7 cellular contexts compared by ENCODE assay signal in genomic region chr1:146987502-146987901, GRCh38. TPM values are rescaled to one million over a fixed set of nuclear protein-coding genes. Genes with fewer than 3 reads are reported as not detected.
DNase-seq lines count a peak whose midpoint lies in the region; ATAC-seq and TF ChIP-seq lines count a peak whose summit lies in the region.
"Not testable (repeated sequence)": the region's sequence is repeated elsewhere in the genome, so short reads cannot be mapped to it uniquely, and the experiment has no call there.

No MANE protein-coding gene starts in this region.

- not testable (repeated sequence) for TF ChIP-seq CTCF in HEK293 (tag by site-specific recombination; IDR thresholded peaks at IDR 0.05); activated CD8-positive, alpha-beta T cell treated with anti-CD3 and anti-CD28 coated beads for 36 hours (IDR thresholded peaks at IDR 0.05); endothelial cell (IDR thresholded peaks at IDR 0.05; ENCODE audit: unreplicated experiment)

- DNase-seq in T-helper 17 cell; activated CD8-positive, alpha-beta T cell treated with anti-CD3 and anti-CD28 coated beads for 36 hours; activated T-helper 1 cell treated with anti-CD3 and anti-CD28 coated beads, Interleukin-12 subunit alpha, Interleukin-12 subunit beta, Interleukin-2, Interleukin-4 antibody, amounts not matched to agents 30 ng/mL and 10 ng/mL and 1 ng/mL, durations not matched to agents 14 hours and 24 hours and 36 hours (ENCODE audit: low spot score); endothelial cell (ENCODE audit: low spot score); stimulated activated naive B cell treated with anti-CD40 and anti-IgM and Interleukin-4, amounts not matched to agents 10 μg/mL and 1 μg/mL and 100 μg/mL, for 72 hours: not testable (repeated sequence)
- DNase-seq in activated CD4-positive, alpha-beta T cell treated with anti-CD3 and anti-CD28 coated beads, Interleukin-2, amount 10 ng/mL, durations not matched to agents 24 days and 14 days, result peak; percentile 56

- intact Hi-C loops in activated CD4-positive, alpha-beta T cell treated with anti-CD3 and anti-CD28 coated beads, Interleukin-2, amount 10 ng/mL, durations not matched to agents 24 days and 14 days (cut with micrococcal nuclease); activated CD8-positive, alpha-beta T cell treated with anti-CD3 and anti-CD28 coated beads for 36 hours (cut with micrococcal nuclease); activated T-helper 1 cell treated with anti-CD3 and anti-CD28 coated beads, Interleukin-12 subunit alpha, Interleukin-12 subunit beta, Interleukin-2, Interleukin-4 antibody, amounts not matched to agents 30 ng/mL and 10 ng/mL and 1 ng/mL, durations not matched to agents 14 hours and 24 hours and 36 hours (cut with micrococcal nuclease): not testable (repeated sequence)

- H3K27ac ChIP-seq in HEK293 (ENCODE audit: extremely low read depth, low read depth, low read length), result not testable (repeated sequence)

- POLR2A ChIA-PET in HEK293 (lab: Yijun Ruan, JAX); activated CD8-positive, alpha-beta T cell treated with anti-CD3 and anti-CD28 coated beads for 36 hours (lab: Charles Lee): not testable (repeated sequence)

- ATAC-seq in T-helper 17 cell; activated CD8-positive, alpha-beta T cell treated with anti-CD3 and anti-CD28 coated beads for 36 hours; stimulated activated naive B cell treated with anti-CD40 and anti-IgM and Interleukin-4, amounts not matched to agents 10 μg/mL and 1 μg/mL and 100 μg/mL, for 72 hours (replicated peaks): not testable (repeated sequence)

- not testable (repeated sequence) for H3K4me1 Mint-ChIP-seq in T-helper 17 cell; activated CD4-positive, alpha-beta T cell treated with anti-CD3 and anti-CD28 coated beads, Interleukin-2, amount 10 ng/mL, durations not matched to agents 24 days and 14 days; activated CD8-positive, alpha-beta T cell treated with anti-CD3 and anti-CD28 coated beads for 36 hours (ENCODE audit: low read depth); activated T-helper 1 cell treated with anti-CD3 and anti-CD28 coated beads, Interleukin-12 subunit alpha, Interleukin-12 subunit beta, Interleukin-2, Interleukin-4 antibody, amounts not matched to agents 30 ng/mL and 10 ng/mL and 1 ng/mL, durations not matched to agents 14 hours and 24 hours and 36 hours (ENCODE audit: low read depth); endothelial cell (ENCODE audit: unreplicated experiment); stimulated activated naive B cell treated with anti-CD40 and anti-IgM and Interleukin-4, amounts not matched to agents 10 μg/mL and 1 μg/mL and 100 μg/mL, for 72 hours

- H3K4me3 Mint-ChIP-seq in T-helper 17 cell; activated CD4-positive, alpha-beta T cell treated with anti-CD3 and anti-CD28 coated beads, Interleukin-2, amount 10 ng/mL, durations not matched to agents 24 days and 14 days; activated CD8-positive, alpha-beta T cell treated with anti-CD3 and anti-CD28 coated beads for 36 hours; activated T-helper 1 cell treated with anti-CD3 and anti-CD28 coated beads, Interleukin-12 subunit alpha, Interleukin-12 subunit beta, Interleukin-2, Interleukin-4 antibody, amounts not matched to agents 30 ng/mL and 10 ng/mL and 1 ng/mL, durations not matched to agents 14 hours and 24 hours and 36 hours; stimulated activated naive B cell treated with anti-CD40 and anti-IgM and Interleukin-4, amounts not matched to agents 10 μg/mL and 1 μg/mL and 100 μg/mL, for 72 hours: not testable (repeated sequence)
- H3K4me3 Mint-ChIP-seq in endothelial cell (ENCODE audit: unreplicated experiment), result peak overlapping the region; percentile 82

- peaks cover 3 to 22% of the 10 kb centered on the region in 2 experiments; a peak in 2 of 3 replicates for H3K36me3 ChIP-seq in HEK293 (ENCODE audit: control insufficient read depth in 2 of 2, insufficient read depth in 1 of 2, low read length in 2 of 2)

- H3K9me3 ChIP-seq in HEK293 (ENCODE audit: control insufficient read depth, insufficient read depth, low read depth, low read length); T-helper 17 cell (ENCODE audit: control insufficient read depth, low read length, poor library complexity, severe bottlenecking): not testable (repeated sequence)

- not testable (repeated sequence) for H3K27me3 Mint-ChIP-seq in T-helper 17 cell; activated CD4-positive, alpha-beta T cell treated with anti-CD3 and anti-CD28 coated beads, Interleukin-2, amount 10 ng/mL, durations not matched to agents 24 days and 14 days; activated CD8-positive, alpha-beta T cell treated with anti-CD3 and anti-CD28 coated beads for 36 hours; activated T-helper 1 cell treated with anti-CD3 and anti-CD28 coated beads, Interleukin-12 subunit alpha, Interleukin-12 subunit beta, Interleukin-2, Interleukin-4 antibody, amounts not matched to agents 30 ng/mL and 10 ng/mL and 1 ng/mL, durations not matched to agents 14 hours and 24 hours and 36 hours (ENCODE audit: insufficient read depth); endothelial cell (ENCODE audit: unreplicated experiment); stimulated activated naive B cell treated with anti-CD40 and anti-IgM and Interleukin-4, amounts not matched to agents 10 μg/mL and 1 μg/mL and 100 μg/mL, for 72 hours

- not testable (repeated sequence) for H3K9me3 Mint-ChIP-seq in activated CD4-positive, alpha-beta T cell treated with anti-CD3 and anti-CD28 coated beads, Interleukin-2, amount 10 ng/mL, durations not matched to agents 24 days and 14 days; activated CD8-positive, alpha-beta T cell treated with anti-CD3 and anti-CD28 coated beads for 36 hours; activated T-helper 1 cell treated with anti-CD3 and anti-CD28 coated beads, Interleukin-12 subunit alpha, Interleukin-12 subunit beta, Interleukin-2, Interleukin-4 antibody, amounts not matched to agents 30 ng/mL and 10 ng/mL and 1 ng/mL, durations not matched to agents 14 hours and 24 hours and 36 hours; endothelial cell (ENCODE audit: unreplicated experiment); stimulated activated naive B cell treated with anti-CD40 and anti-IgM and Interleukin-4, amounts not matched to agents 10 μg/mL and 1 μg/mL and 100 μg/mL, for 72 hours

- H3K27ac Mint-ChIP-seq in T-helper 17 cell (peak overlapping the region; percentile 57), endothelial cell (ENCODE audit: unreplicated experiment) (peak overlapping the region; percentile 16)
- peak overlapping the region; percentile 2 for H3K27ac Mint-ChIP-seq in activated CD4-positive, alpha-beta T cell treated with anti-CD3 and anti-CD28 coated beads, Interleukin-2, amount 10 ng/mL, durations not matched to agents 24 days and 14 days
- peak overlapping the region; percentile 36 for H3K27ac Mint-ChIP-seq in activated CD8-positive, alpha-beta T cell treated with anti-CD3 and anti-CD28 coated beads for 36 hours
- peak overlapping the region; percentile 3 for H3K27ac Mint-ChIP-seq in activated T-helper 1 cell treated with anti-CD3 and anti-CD28 coated beads, Interleukin-12 subunit alpha, Interleukin-12 subunit beta, Interleukin-2, Interleukin-4 antibody, amounts not matched to agents 30 ng/mL and 10 ng/mL and 1 ng/mL, durations not matched to agents 14 hours and 24 hours and 36 hours
- peak overlapping the region; percentile 2 for H3K27ac Mint-ChIP-seq in stimulated activated naive B cell treated with anti-CD40 and anti-IgM and Interleukin-4, amounts not matched to agents 10 μg/mL and 1 μg/mL and 100 μg/mL, for 72 hours

- H3K4me3 ChIP-seq in HEK293 (ENCODE audit: low read depth, low read length), result not testable (repeated sequence)

- not testable (repeated sequence) for H3K36me3 Mint-ChIP-seq in T-helper 17 cell (ENCODE audit: low read depth); activated CD8-positive, alpha-beta T cell treated with anti-CD3 and anti-CD28 coated beads for 36 hours (ENCODE audit: low read depth); activated T-helper 1 cell treated with anti-CD3 and anti-CD28 coated beads, Interleukin-12 subunit alpha, Interleukin-12 subunit beta, Interleukin-2, Interleukin-4 antibody, amounts not matched to agents 30 ng/mL and 10 ng/mL and 1 ng/mL, durations not matched to agents 14 hours and 24 hours and 36 hours (ENCODE audit: low read depth); endothelial cell (ENCODE audit: low read depth, unreplicated experiment)
- peaks cover 12% of the 10 kb centered on the region for H3K36me3 Mint-ChIP-seq in activated CD4-positive, alpha-beta T cell treated with anti-CD3 and anti-CD28 coated beads, Interleukin-2, amount 10 ng/mL, durations not matched to agents 24 days and 14 days (ENCODE audit: low read depth)
- H3K36me3 Mint-ChIP-seq in stimulated activated naive B cell treated with anti-CD40 and anti-IgM and Interleukin-4, amounts not matched to agents 10 μg/mL and 1 μg/mL and 100 μg/mL, for 72 hours, result peaks cover 10 to 15% of the 10 kb centered on the region in 2 donors

- CTCF ChIA-PET in HEK293 (lab: Yijun Ruan, JAX); activated CD8-positive, alpha-beta T cell treated with anti-CD3 and anti-CD28 coated beads for 36 hours (lab: Charles Lee): not testable (repeated sequence)

- not testable (repeated sequence) for H3K4me1 ChIP-seq in HEK293 (ENCODE audit: control insufficient read depth, insufficient read depth, low read length)

RNA-seq across cellular contexts. Expression of gene NBPF12, which starts 49.4 kb away (rescaled TPM):
- total RNA-seq in T-helper 17 cell (10 to 100 TPM; 22.7 to 28.0 TPM), endothelial cell (ENCODE audit: unreplicated experiment) (13.7 TPM)
- 13.0 and 14.2 TPM in 2 replicates for total RNA-seq in activated CD4-positive, alpha-beta T cell treated with anti-CD3 and anti-CD28 coated beads, Interleukin-2, amount 10 ng/mL, durations not matched to agents 24 days and 14 days
- total RNA-seq in activated CD8-positive, alpha-beta T cell treated with anti-CD3 and anti-CD28 coated beads for 36 hours, result 1 to 10 TPM; 5.9 to 6.4 TPM
- 15.3 TPM in 2 replicates for total RNA-seq in activated T-helper 1 cell treated with anti-CD3 and anti-CD28 coated beads, Interleukin-12 subunit alpha, Interleukin-12 subunit beta, Interleukin-2, Interleukin-4 antibody, amounts not matched to agents 30 ng/mL and 10 ng/mL and 1 ng/mL, durations not matched to agents 14 hours and 24 hours and 36 hours

Comparison
In these comparisons a context has a peak if more than half of its experiments do, and no peak if none do; other contexts are left out.
1. H3K27ac Mint-ChIP-seq: peak in every context shown above with its lines; median percentile 57 in T-helper 17 cell; 36 in activated CD8-positive, alpha-beta T cell treated with anti-CD3 and anti-CD28 coated beads for 36 hours; 16 in endothelial cell; 3 in activated T-helper 1 cell treated with anti-CD3 and anti-CD28 coated beads, Interleukin-12 subunit alpha, Interleukin-12 subunit beta, Interleukin-2, Interleukin-4 antibody, amounts not matched to agents 30 ng/mL and 10 ng/mL and 1 ng/mL, durations not matched to agents 14 hours and 24 hours and 36 hours; 2 in activated CD4-positive, alpha-beta T cell treated with anti-CD3 and anti-CD28 coated beads, Interleukin-2, amount 10 ng/mL, durations not matched to agents 24 days and 14 days; 2 in stimulated activated naive B cell treated with anti-CD40 and anti-IgM and Interleukin-4, amounts not matched to agents 10 μg/mL and 1 μg/mL and 100 μg/mL, for 72 hours.